14 cellular contexts compared by ENCODE assay signal in the genomic region with DNA sequence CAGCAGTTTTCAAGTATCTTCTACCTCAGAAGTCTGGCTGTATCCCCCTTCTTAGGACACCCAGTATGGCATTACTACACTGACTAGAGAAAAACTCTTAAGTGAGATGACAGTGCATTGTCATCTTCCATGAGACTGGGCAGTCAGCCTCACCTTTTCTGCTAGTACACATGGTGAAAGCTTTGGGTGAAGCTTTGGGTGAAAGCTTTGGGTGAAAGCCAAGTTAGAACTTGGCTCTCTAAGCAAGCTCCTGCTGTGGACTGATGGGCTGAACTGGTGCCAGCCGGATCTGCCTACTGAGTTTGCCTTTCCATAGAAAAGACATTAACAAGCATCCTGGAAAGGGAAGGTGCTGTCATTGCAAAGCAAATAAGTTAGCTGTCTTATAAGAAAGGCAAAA. TPM values are rescaled to one million over a fixed set of nuclear protein-coding genes. Genes with fewer than 3 reads are reported as not detected.
DNase-seq lines count a peak whose midpoint lies in the region; ATAC-seq, FAIRE-seq and TF ChIP-seq lines count a peak whose summit lies in the region.
"Had no signal": no experiment of that assay in that cellular context is flagged by ENCODE, and none has a peak within 500 bp of the region (broad histone marks: within the 10 kb centered on the region; RNA-seq: fewer than 3 reads in every experiment).

No MANE protein-coding gene starts in this region.

- no peak overlapping the region for H3K4ac ChIP-seq in H1 (replicated peaks; ENCODE audit: insufficient read length, low read depth, low read length)

- H2BK15ac ChIP-seq in H1 (ENCODE audit: low read length), result no peak overlapping the region

- H3K4me1 ChIP-seq in H1 (replicated peaks in 1 of 4; ENCODE audit: control insufficient read depth in 3 of 4, insufficient read depth in 4 of 4, low read length in 3 of 4), result peaks cover 2 to 9% (median 7%) of the 10 kb centered on the region in 4 experiments; a peak in 6 of 7 replicates
- H3K4me1 ChIP-seq in hepatocyte (ENCODE audit: insufficient read depth), result no peaks in the 10 kb centered on the region
- H3K4me1 ChIP-seq: adrenal gland, BLaER1 had no signal

- H2BK12ac ChIP-seq in H1 (ENCODE audit: low read depth, low read length), result no peak overlapping the region

- H3K9me3 ChIP-seq in MG63 (no peaks in the 10 kb centered on the region), H1 (ENCODE audit: insufficient read depth in 2 of 2, low read depth in 1 of 2, low read length in 1 of 2) (no peaks in the 10 kb centered on the region), hepatocyte (ENCODE audit: low read depth) (no peaks in the 10 kb centered on the region)
- H3K9me3 ChIP-seq: adrenal gland, BLaER1 had no signal

- H3K4me2 ChIP-seq in H1 (ENCODE audit: insufficient read depth in 1 of 2, low read depth in 2 of 2, low read length in 2 of 2) (peak overlapping the region in 1 of 2 experiments; percentile 43; a peak in 2 of 4 replicates), hepatocyte (no peak overlapping the region)
- H3K4me2 ChIP-seq: BLaER1 had no signal

- no peaks in the 10 kb centered on the region for H3K79me1 ChIP-seq in H1 (ENCODE audit: low read depth, low read length)

- CTCF ChIA-PET in H1 (lab: Charles Lee; ENCODE audit: partially characterized antibody), result interaction anchor here (1.2 kb wide), 1 partner anchor 10 kb away, joined by 3 read pairs; no protein-coding TSS in a partner anchor

- TF ChIP-seq EP300 in H1 (IDR thresholded peaks at IDR 0.05; ENCODE audit: borderline replicate concordance in 1 of 2, low read depth in 2 of 2, low read length in 2 of 2), result no peak

- no peak for TF ChIP-seq CTCF in H1 (IDR thresholded peaks at IDR 0.05; ENCODE audit: control extremely low read depth in 1 of 3, insufficient read depth in 1 of 3, low read depth in 1 of 3, low read length in 3 of 3)
- no peak for TF ChIP-seq CTCF in hepatocyte (IDR thresholded peaks at IDR 0.05; ENCODE audit: poor library complexity)

- FAIRE-seq in H1 (lab: Jason Lieb, UNC), result no peak

- H3K56ac ChIP-seq in H1 (replicated peaks; ENCODE audit: insufficient read length, low read depth, low read length), result no peak overlapping the region

- no peak overlapping the region for H4K91ac ChIP-seq in H1 (replicated peaks; ENCODE audit: insufficient read length, low read length)

- H3K79me2 ChIP-seq in H1 (ENCODE audit: control insufficient read depth in 1 of 2, insufficient read depth in 2 of 2, low read length in 2 of 2) (no peaks in the 10 kb centered on the region), hepatocyte (no peaks in the 10 kb centered on the region)

- H3K18ac ChIP-seq in H1 (ENCODE audit: extremely low read depth, low read length), result no peak overlapping the region

- no peak overlapping the region for H2BK20ac ChIP-seq in H1 (ENCODE audit: low read length)

- H3K4me3 ChIP-seq in MG63 (no peak overlapping the region; the same call in 1 of the 2 replicates), H1 (ENCODE audit: extremely low read depth in 1 of 4, insufficient read depth in 2 of 4, low read depth in 3 of 4, low read length in 4 of 4) (no peak overlapping the region), hepatocyte (no peak overlapping the region)
- H3K4me3 ChIP-seq: adrenal gland, BLaER1 had no signal

- DNase-seq in DMS53 (lab: John Stamatoyannopoulos, UW), result peak; percentile 34
- DNase-seq in MG63, result peak; percentile 83
- peak; percentile 66 to 91 for DNase-seq in NCI-H446 (lab: John Stamatoyannopoulos, UW)
- no peak for DNase-seq in H1 (ENCODE audit: low read depth in 1 of 2, low spot score in 2 of 2)
- no peak for DNase-seq in stimulated activated CD4-positive, alpha-beta T cell treated with anti-CD3 and anti-CD28 coated beads, Interleukin-1b, Interleukin-23, amount 100 ng/mL, for 48 hours
- DNase-seq in stimulated activated naive CD8-positive, alpha-beta T cell treated with anti-CD3 and anti-CD28 coated beads, Interleukin-15, Interleukin-2, amounts not matched to agents 100 U/mL and 50 U/mL, for 24 hours, result no peak
- no peak for DNase-seq in OCI-M1 (lab: John Stamatoyannopoulos, UW)
- DNase-seq in hepatocyte (ENCODE audit: low spot score), result no peak
- DNase-seq: activated T-cell treated with anti-CD3 and anti-CD28 coated beads, Interleukin-2, amount 50 U/mL, for 1 hour; dermis blood vessel endothelial cell; GDM1 had no signal

- no peak overlapping the region for H3K23ac ChIP-seq in H1 (ENCODE audit: insufficient read length)

- no peaks in the 10 kb centered on the region for H3K27me3 ChIP-seq in MG63
- no peaks in the 10 kb centered on the region for H3K27me3 ChIP-seq in H1 (replicated peaks in 1 of 4; ENCODE audit: control insufficient read depth in 3 of 4, extremely low read depth in 1 of 4, insufficient read depth in 3 of 4, low read length in 3 of 4)
- H3K27me3 ChIP-seq in hepatocyte, result peaks cover 38% of the 10 kb centered on the region
- H3K27me3 ChIP-seq: adrenal gland, BLaER1 had no signal

- no peak for TF ChIP-seq POLR2A in H1 (IDR thresholded peaks at IDR 0.05; ENCODE audit: control extremely low read depth in 1 of 2, low read depth in 2 of 2, low read length in 2 of 2)

- H3K36me3 ChIP-seq in MG63, result peaks cover 6% of the 10 kb centered on the region; the same call in 1 of the 2 replicates
- no peaks in the 10 kb centered on the region for H3K36me3 ChIP-seq in H1 (ENCODE audit: control insufficient read depth in 2 of 4, insufficient read depth in 4 of 4, low read length in 3 of 4)
- H3K36me3 ChIP-seq in hepatocyte (replicated peaks; ENCODE audit: insufficient read depth, low read depth), result no peaks in the 10 kb centered on the region
- H3K36me3 ChIP-seq: adrenal gland, BLaER1 had no signal

- WGBS in H1 (ENCODE audit: extremely low coverage in 1 of 2, insufficient coverage in 1 of 2, insufficient read length in 1 of 2, insufficient replicate concordance in 2 of 2, low coverage in 1 of 2, low lambda C conversion rate in 2 of 2, missing lambda C conversion rate in 1 of 2), 2 experiments, result 40% methylated on average over 1 of the region's 1 CpG; no CpG with 5 or more reads in 1 of the 2 experiments
- WGBS in hepatocyte (ENCODE audit: low lambda C conversion rate, missing lambda C conversion rate), result 78% methylated on average over 1 of the region's 1 CpG

- 0 out of 2 replicates have a peak overlapping the region, but pooled peaks have one; percentile 5 for H2AFZ ChIP-seq in H1 (ENCODE audit: low read length)
- H2AFZ ChIP-seq in hepatocyte, result no peak overlapping the region

- no peak for TF ChIP-seq RAD21 in H1 (IDR thresholded peaks at IDR 0.05 in 1 of 2, conservative IDR thresholded peaks at IDR 0.05 in 1 of 2; ENCODE audit: low read depth in 2 of 2, low read length in 2 of 2)

- no peak overlapping the region for H3K9ac ChIP-seq in H1 (replicated peaks in 1 of 4; ENCODE audit: extremely low read depth in 1 of 4, low read depth in 3 of 4, low read length in 3 of 4)
- H3K9ac ChIP-seq: BLaER1 had no signal

- H4K20me1 ChIP-seq in H1 (replicated peaks in 1 of 2; ENCODE audit: control insufficient read depth in 1 of 2, insufficient read depth in 2 of 2, low read length in 2 of 2) (no peaks in the 10 kb centered on the region), hepatocyte (ENCODE audit: insufficient read depth, poor library complexity, severe bottlenecking) (no peaks in the 10 kb centered on the region)
- H4K20me1 ChIP-seq: BLaER1 had no signal

- no peak overlapping the region for H2AK5ac ChIP-seq in H1 (ENCODE audit: low read depth, low read length)

- no peak for ATAC-seq in stimulated activated naive CD8-positive, alpha-beta T cell treated with anti-CD3 and anti-CD28 coated beads, Interleukin-15, Interleukin-2, amounts not matched to agents 100 U/mL and 50 U/mL, for 24 hours

- H3K23me2 ChIP-seq in H1 (ENCODE audit: low read depth, low read length), result no peaks in the 10 kb centered on the region

- no peak overlapping the region for H2BK120ac ChIP-seq in H1 (replicated peaks; ENCODE audit: low read depth, low read length)

- H3K27ac ChIP-seq in H1 (ENCODE audit: low read depth, low read length), result no peak overlapping the region
- H3K27ac ChIP-seq in hepatocyte, result no peak overlapping the region
- H3K27ac ChIP-seq: adrenal gland, BLaER1 had no signal

- no peak overlapping the region for H4K5ac ChIP-seq in H1 (ENCODE audit: insufficient read length, low read depth, low read length)

- H2BK5ac ChIP-seq in H1 (ENCODE audit: low read depth, low read length), result no peak overlapping the region

- POLR2A ChIA-PET in H1 (lab: Charles Lee; ENCODE audit: partially characterized antibody), result no interaction called here

- H4K8ac ChIP-seq in H1 (ENCODE audit: extremely low read depth, insufficient read depth, low read length), result no peak overlapping the region

- no peak overlapping the region for H3K14ac ChIP-seq in H1 (ENCODE audit: insufficient read length)

- no peaks in the 10 kb centered on the region for H3K9me2 ChIP-seq in hepatocyte (replicated peaks; ENCODE audit: insufficient read depth)

TF ChIP-seq in H1, 55 proteins besides CTCF, POLR2A, EP300 and RAD21 (continues in another document):
- TF ChIP-seq RNF2 (IDR thresholded peaks at IDR 0.05; ENCODE audit: borderline replicate concordance, low read depth, low read length, missing control alignments, poor library complexity, severe bottlenecking) (no peak), SP1 (IDR thresholded peaks at IDR 0.05; ENCODE audit: low read depth, low read length) (no peak)

RNA-seq across cellular contexts. Expression of a gene that starts 8.8 kb away (rescaled TPM):
- total RNA-seq in MG63 (2014; rRNA removed; shearing (Covaris generic); ENCODE audit: low replicate concordance), result 15.2 and 22.4 TPM in 2 replicates
- total RNA-seq in H1 (2021; fragmentation: NEBNext Ultra II Directional; extraction: Animal tissue kit (Norgen Biotek cat#: 25700)), result 0.10 and 0.11 TPM in 2 replicates
- polyA plus RNA-seq in H1 (2011; rRNA removed), result 0.02 and 0.03 TPM in 2 replicates
- 0.04 TPM for polyA plus RNA-seq in H1 (2011; cell fraction: cytosol; rRNA removed)
- 0.03 TPM for polyA plus RNA-seq in H1 (2011; cell fraction: nucleus; rRNA removed)
- polyA plus RNA-seq in H1 (2012, experiment 1 of 2), result 0.06 to 0.13 TPM in 2 of 4 replicates, not detected in the others
- polyA plus RNA-seq in H1 (2012, experiment 2 of 2), result 0.05 TPM
- 0.16 TPM for polyA plus RNA-seq in H1 (2013, experiment 1 of 2)
- polyA plus RNA-seq in H1 (2013, experiment 2 of 2), result 0.11 TPM
- 0.09 and 0.15 TPM in 2 replicates for polyA minus RNA-seq in H1 (2011; rRNA and poly(A)+ RNA removed)
- not detected for polyA minus RNA-seq in H1 (2011; cell fraction: cytosol; rRNA and poly(A)+ RNA removed)
- polyA minus RNA-seq in H1 (2011; cell fraction: nucleus; rRNA and poly(A)+ RNA removed), result 0.10 TPM
- total RNA-seq in hepatocyte, result 0.63 and 0.84 TPM in 2 replicates
- polyA plus RNA-seq in hepatocyte, result 0.05 TPM in 1 of 2 replicates, not detected in the other
- total RNA-seq: dermis blood vessel endothelial cell, lung microvascular endothelial cell had no signal

Comparison
In these comparisons a context has a peak if more than half of its experiments do, and no peak if none do; other contexts are left out.
1. DNase-seq: peak in DMS53 (single experiment), MG63 (single experiment) and NCI-H446 (2 of 2); none in H1 (0 of 2), stimulated activated CD4-positive, alpha-beta T cell treated with anti-CD3 and anti-CD28 coated beads, Interleukin-1b, Interleukin-23, amount 100 ng/mL, for 48 hours (single experiment), stimulated activated naive CD8-positive, alpha-beta T cell treated with anti-CD3 and anti-CD28 coated beads, Interleukin-15, Interleukin-2, amounts not matched to agents 100 U/mL and 50 U/mL, for 24 hours (single experiment), OCI-M1 (single experiment) and hepatocyte (single experiment).